9 cellular contexts compared by ENCODE assay signal in genomic region chr2:136008205-136008865, GRCh38. TPM values are rescaled to one million over a fixed set of nuclear protein-coding genes. Genes with fewer than 3 reads are reported as not detected.
DNase-seq lines count a peak whose midpoint lies in the region; ATAC-seq and TF ChIP-seq lines count a peak whose summit lies in the region.
"Had no signal": no experiment of that assay in that cellular context is flagged by ENCODE, and none has a peak within 500 bp of the region (broad histone marks: within the 10 kb centered on the region; RNA-seq: fewer than 3 reads in every experiment).

No MANE protein-coding gene starts in this region.

- in situ Hi-C loops in gastrocnemius medialis (cut with MboI; ENCODE audit: low sequenced_read_pairs in 4 of 4), result no loop called here

- no peaks in the 10 kb centered on the region for H4K20me1 ChIP-seq in MM.1S (ENCODE audit: insufficient read depth, low read length)

- peak overlapping the region; percentile 68 for H3K4me3 Mint-ChIP-seq in activated naive CD8-positive, alpha-beta T cell treated with anti-CD3 and anti-CD28 coated beads, Interleukin-2, amount 10 ng/mL, durations not matched to agents 7 days and 5 days
- H3K4me3 Mint-ChIP-seq: nephron had no signal

- no peak overlapping the region for H3K4me3 ChIP-seq in gastrocnemius medialis
- H3K4me3 ChIP-seq in MM.1S (ENCODE audit: low read length), result no peak overlapping the region

- H3K27me3 Mint-ChIP-seq in activated naive CD8-positive, alpha-beta T cell treated with anti-CD3 and anti-CD28 coated beads, Interleukin-2, amount 10 ng/mL, durations not matched to agents 7 days and 5 days, result no peaks in the 10 kb centered on the region

- H3K27ac ChIP-seq in gastrocnemius medialis (no peak overlapping the region), MM.1S (ENCODE audit: low read length) (no peak overlapping the region)

- no peak overlapping the region for H3K9ac ChIP-seq in MM.1S (ENCODE audit: low read length)

- H3K4me1 ChIP-seq in gastrocnemius medialis (peaks cover 0 to 10% of the 10 kb centered on the region in 2 donors), MM.1S (ENCODE audit: low read length) (peaks cover 28% of the 10 kb centered on the region)

- peaks cover 20% of the 10 kb centered on the region for H3K36me3 Mint-ChIP-seq in activated naive CD8-positive, alpha-beta T cell treated with anti-CD3 and anti-CD28 coated beads, Interleukin-2, amount 10 ng/mL, durations not matched to agents 7 days and 5 days

- peak overlapping the region; percentile 92 for H3K27ac Mint-ChIP-seq in activated naive CD8-positive, alpha-beta T cell treated with anti-CD3 and anti-CD28 coated beads, Interleukin-2, amount 10 ng/mL, durations not matched to agents 7 days and 5 days

- DNase-seq in T-helper 1 cell, result peak; percentile 22 to 96 (median 44)
- DNase-seq in activated naive CD8-positive, alpha-beta T cell treated with anti-CD3 and anti-CD28 coated beads, Interleukin-2, amount 10 ng/mL, durations not matched to agents 7 days and 5 days, result peak; percentile 72
- peak; percentile 16 to 53 for DNase-seq in gastrocnemius medialis
- DNase-seq in AG08395 (ENCODE audit: low spot score), result no peak
- no peak for DNase-seq in MM.1S
- no peak for DNase-seq in NCI-H2081 (lab: John Stamatoyannopoulos, UW)

- POLR2A ChIA-PET in activated naive CD8-positive, alpha-beta T cell treated with anti-CD3 and anti-CD28 coated beads, Interleukin-2, amount 10 ng/mL, durations not matched to agents 7 days and 5 days (lab: Charles Lee), result interaction anchor here (0.6 to 2.5 kb wide), 10 partner anchors 9 to 123 kb away, joined by 3 to 18 read pairs (median 4); partner anchors contain the start of genes CXCR4 and DARS1

- peaks cover 39% of the 10 kb centered on the region for H3K4me1 Mint-ChIP-seq in activated naive CD8-positive, alpha-beta T cell treated with anti-CD3 and anti-CD28 coated beads, Interleukin-2, amount 10 ng/mL, durations not matched to agents 7 days and 5 days

- H3K79me2 ChIP-seq in MM.1S (ENCODE audit: low read length), result no peaks in the 10 kb centered on the region

- H3K36me3 ChIP-seq in gastrocnemius medialis, result no peaks in the 10 kb centered on the region
- no peaks in the 10 kb centered on the region for H3K36me3 ChIP-seq in MM.1S (replicated peaks; ENCODE audit: insufficient read depth, low read length)

- no peaks in the 10 kb centered on the region for H3K9me2 ChIP-seq in MM.1S (replicated peaks; ENCODE audit: insufficient read depth, low read length)

- ATAC-seq in GM18907 (IDR thresholded peaks at IDR 0.05; ENCODE audit: unreplicated experiment), result peak; percentile 68
- peak; percentile 95 for ATAC-seq in activated naive CD8-positive, alpha-beta T cell treated with anti-CD3 and anti-CD28 coated beads, Interleukin-2, amount 10 ng/mL, durations not matched to agents 7 days and 5 days (ENCODE audit: low read depth)
- ATAC-seq in gastrocnemius medialis, result peak in 1 of 2 donors; percentile 27
- ATAC-seq in HG03457 (IDR thresholded peaks at IDR 0.05; ENCODE audit: unreplicated experiment), result no peak

- H3F3A ChIP-seq in MM.1S (ENCODE audit: insufficient read depth, low read length), result no peaks in the 10 kb centered on the region

- no peak for TF ChIP-seq POLR2A in gastrocnemius medialis (IDR thresholded peaks at IDR 0.05)

- H3K4me2 ChIP-seq in MM.1S (ENCODE audit: low read depth, low read length), result no peak overlapping the region

- no peak overlapping the region for H2AFZ ChIP-seq in MM.1S (ENCODE audit: low read length)

- peaks cover 8% of the 10 kb centered on the region for H3K9me3 Mint-ChIP-seq in activated naive CD8-positive, alpha-beta T cell treated with anti-CD3 and anti-CD28 coated beads, Interleukin-2, amount 10 ng/mL, durations not matched to agents 7 days and 5 days
- H3K9me3 Mint-ChIP-seq: nephron had no signal

- H3K27me3 ChIP-seq in gastrocnemius medialis (no peaks in the 10 kb centered on the region), MM.1S (replicated peaks; ENCODE audit: insufficient read depth, low read length) (no peaks in the 10 kb centered on the region)

- intact Hi-C loops in gastrocnemius medialis (cut with DNase I; ENCODE audit: low total_unique reads), result no loop called here

- no peaks in the 10 kb centered on the region for H3K9me3 ChIP-seq in gastrocnemius medialis
- H3K9me3 ChIP-seq in MM.1S (replicated peaks; ENCODE audit: insufficient read depth, low read length), result no peaks in the 10 kb centered on the region

- no peak for TF ChIP-seq CTCF in gastrocnemius medialis (IDR thresholded peaks at IDR 0.05 in 4 of 5, conservative IDR thresholded peaks at IDR 0.05 in 1 of 5)
- TF ChIP-seq CTCF in MM.1S (IDR thresholded peaks at IDR 0.05; ENCODE audit: low read length), result no peak

RNA-seq across cellular contexts. Expression of gene DARS1, which starts 22.9 kb away (rescaled TPM):
- total RNA-seq in activated naive CD8-positive, alpha-beta T cell treated with anti-CD3 and anti-CD28 coated beads, Interleukin-2, amount 10 ng/mL, durations not matched to agents 7 days and 5 days, result 100 to 1,000 TPM; 117 to 118 TPM
- 10 to 100 TPM; 86.2 to 97.2 (median 89.8) TPM for total RNA-seq in gastrocnemius medialis

Comparison
In these comparisons a context has a peak if more than half of its experiments do, and no peak if none do; other contexts are left out.
1. DNase-seq: peak in T-helper 1 cell (5 of 5), activated naive CD8-positive, alpha-beta T cell treated with anti-CD3 and anti-CD28 coated beads, Interleukin-2, amount 10 ng/mL, durations not matched to agents 7 days and 5 days (single experiment) and gastrocnemius medialis (2 of 2); none in AG08395 (single experiment), MM.1S (single experiment) and NCI-H2081 (0 of 2).